8 cellular contexts compared by ENCODE assay signal in genomic region chr4:114597410-114598115, GRCh38. TPM values are rescaled to one million over a fixed set of nuclear protein-coding genes. Genes with fewer than 3 reads are reported as not detected.
DNase-seq lines count a peak whose midpoint lies in the region; ATAC-seq and TF ChIP-seq lines count a peak whose summit lies in the region.

No MANE protein-coding gene starts in this region.

- TF ChIP-seq CTCF in PC-3 (conservative IDR thresholded peaks at IDR 0.05; ENCODE audit: low read depth, low read length), result no peak
- no peak for TF ChIP-seq CTCF in epithelial cell of esophagus (IDR thresholded peaks at IDR 0.05; ENCODE audit: insufficient read depth, low read depth, low read length, missing control alignments)
- no peak for TF ChIP-seq CTCF in parathyroid adenoma (IDR thresholded peaks at IDR 0.05)

- no peaks in the 10 kb centered on the region for H3F3A ChIP-seq in PC-3 (ENCODE audit: low read length, unreplicated experiment)

- POLR2A ChIA-PET in PC-3 (lab: Charles Lee; ENCODE audit: unreplicated experiment), result no interaction called here

- no peaks in the 10 kb centered on the region for H3K79me2 ChIP-seq in PC-3 (ENCODE audit: low read length)
- H3K79me2 ChIP-seq in parathyroid adenoma, result no peaks in the 10 kb centered on the region

- no TSS peak for BruUV-seq in PC-3 (replicated peaks; lab: Mats Ljungman, UMichigan)

- DNase-seq in PC-3 (peak; percentile 3), epithelial cell of esophagus (ENCODE audit: low read depth) (no peak), GOT3 (lab: John Stamatoyannopoulos, UW) (no peak)

- H2AFZ ChIP-seq in PC-3 (ENCODE audit: low read length) (peak overlapping the region; percentile 85), parathyroid adenoma (peak overlapping the region; percentile 56)

- CTCF ChIA-PET in PC-3 (lab: Charles Lee), result no interaction called here

- H4K20me1 ChIP-seq in PC-3 (ENCODE audit: low read length), result no peaks in the 10 kb centered on the region

- H3K9me3 ChIP-seq in PC-3 (ENCODE audit: low read length), result no peaks in the 10 kb centered on the region
- no peaks in the 10 kb centered on the region for H3K9me3 ChIP-seq in parathyroid adenoma (ENCODE audit: control insufficient read depth, low read length)

- H3K4me3 ChIP-seq in GM08714 (ENCODE audit: low read length), result peak overlapping the region; percentile 67; the same call in 1 of the 2 replicates
- peak overlapping the region; percentile 68 for H3K4me3 ChIP-seq in PC-3 (ENCODE audit: low read length)
- H3K4me3 ChIP-seq in epithelial cell of esophagus (ENCODE audit: low read length), result peak overlapping the region; percentile 42
- H3K4me3 ChIP-seq in parathyroid adenoma (ENCODE audit: low read depth, low read length), result no peak overlapping the region

- H3K27me3 ChIP-seq in PC-3 (ENCODE audit: low read length) (peaks cover 20% of the 10 kb centered on the region), parathyroid adenoma (ENCODE audit: control insufficient read depth, insufficient read depth, low read length) (no peaks in the 10 kb centered on the region)

- H3K9ac ChIP-seq in PC-3 (ENCODE audit: low read length) (no peak overlapping the region), parathyroid adenoma (no peak overlapping the region)

- no peaks in the 10 kb centered on the region for H3K36me3 ChIP-seq in PC-3 (ENCODE audit: low read depth, low read length)
- H3K36me3 ChIP-seq in parathyroid adenoma (ENCODE audit: control insufficient read depth, insufficient read depth, low read length), result no peaks in the 10 kb centered on the region

- ATAC-seq in PC-3 (no peak), GM21717 (IDR thresholded peaks at IDR 0.05; ENCODE audit: unreplicated experiment) (no peak), GM21423 (IDR thresholded peaks at IDR 0.05; ENCODE audit: unreplicated experiment) (no peak), HG02884 (IDR thresholded peaks at IDR 0.05; ENCODE audit: unreplicated experiment) (no peak)

- H3K27ac ChIP-seq in PC-3 (ENCODE audit: low read length) (no peak overlapping the region), parathyroid adenoma (no peak overlapping the region)

- H3K9me2 ChIP-seq in PC-3 (replicated peaks; ENCODE audit: low read length), result no peaks in the 10 kb centered on the region

- H3K4me2 ChIP-seq in PC-3 (ENCODE audit: low read length) (peak overlapping the region; percentile 90), parathyroid adenoma (ENCODE audit: low read length) (peak overlapping the region; percentile 91)

- intact Hi-C loops in PC-3 (cut with micrococcal nuclease), result no loop called here

- H3K4me1 ChIP-seq in PC-3 (ENCODE audit: insufficient read depth, low read length) (no peaks in the 10 kb centered on the region), parathyroid adenoma (no peaks in the 10 kb centered on the region)

RNA-seq across cellular contexts. Expression of gene UGT8, which starts 1.0 kb away (rescaled TPM):
- total RNA-seq in PC-3 (2014; rRNA removed), result 1.8 and 3.4 TPM in 2 replicates
